ENCODE assay signal across 2 cellular contexts in genomic region chr18:3872651-3873050, GRCh38.
TF ChIP-seq lines count a peak whose summit lies in the region.

No MANE protein-coding gene starts in this region.

TF ChIP-seq in A549, 52 proteins besides CTCF, POLR2A, EP300 and RAD21:
- no peak for TF ChIP-seq ATOH8 (CRISPR knock-in tag; IDR thresholded peaks at IDR 0.05; ENCODE audit: low read depth)
- TF ChIP-seq MYC (IDR thresholded peaks at IDR 0.05; ENCODE audit: borderline replicate concordance, low read length), result no peak

TF ChIP-seq in H1, 55 proteins besides CTCF, POLR2A, EP300 and RAD21 (continued from another document):
- TF ChIP-seq CHD2 (IDR thresholded peaks at IDR 0.05; ENCODE audit: low read length), result no peak
- TF ChIP-seq CHD1 (IDR thresholded peaks at IDR 0.05; ENCODE audit: low read depth, low read length), result no peak
- no peak for TF ChIP-seq RXRA (IDR thresholded peaks at IDR 0.05; ENCODE audit: insufficient read depth, low read depth, low read length)
- no peak for TF ChIP-seq FOSL1 (IDR thresholded peaks at IDR 0.05; ENCODE audit: insufficient read depth, low read depth, low read length)
- TF ChIP-seq ATF3 (IDR thresholded peaks at IDR 0.05; ENCODE audit: insufficient read depth, low read depth, low read length), result no peak
